In genomic region chr5:149028161-149028560, GRCh38 we compare ENCODE assay signal across 23 cellular contexts.
"Had no signal": no experiment of that assay in that cellular context is flagged by ENCODE, and none has a peak within 500 bp of the region (broad histone marks: within the 10 kb centered on the region; RNA-seq: fewer than 3 reads in every experiment).

No MANE protein-coding gene starts in this region.

- H2AFZ ChIP-seq: hepatocyte had no signal

- H3K27me3 Mint-ChIP-seq: effector memory CD8-positive, alpha-beta T cell had no signal

- H3K79me2 ChIP-seq: hepatocyte had no signal

- H3K4me1 ChIP-seq: foreskin keratinocyte, gastroesophageal sphincter, lower lobe of right lung had no signal

- H3K4me3 ChIP-seq: coronary artery, esophagus muscularis mucosa, gastroesophageal sphincter, heart left ventricle, hepatocyte, lower lobe of right lung, mucosa of descending colon had no signal

- DNase-seq: effector CD8-positive, alpha-beta T cell; effector memory CD8-positive, alpha-beta T cell; endodermal cell; erythroblast; foreskin keratinocyte; heart left ventricle; hypothalamus; immature natural killer cell; islet precursor cell; kidney; kidney glomerular epithelial cell; left colon; left ventricle myocardium superior; lower lobe of right lung; mesenchymal stem cell; mucosa of descending colon had no signal

- ATAC-seq: effector memory CD8-positive, alpha-beta T cell; foreskin keratinocyte; gastroesophageal sphincter; heart left ventricle; left colon; left lobe of liver; left ventricle myocardium superior; lower lobe of right lung; mucosa of descending colon had no signal

- H3K4me2 ChIP-seq: hepatocyte had no signal

- H3K9me3 Mint-ChIP-seq: effector memory CD8-positive, alpha-beta T cell; endodermal cell; immature natural killer cell; mesothelial cell of epicardium had no signal

- H3K4me3 Mint-ChIP-seq: effector memory CD8-positive, alpha-beta T cell; endodermal cell; immature natural killer cell; mesothelial cell of epicardium had no signal

- H3K36me3 Mint-ChIP-seq: immature natural killer cell, mesothelial cell of epicardium had no signal

- H3K27ac ChIP-seq: coronary artery, epithelial cell of prostate, esophagus muscularis mucosa, foreskin keratinocyte, gastroesophageal sphincter, heart left ventricle, hepatocyte, lower lobe of right lung had no signal

- H3K9me3 ChIP-seq: esophagus muscularis mucosa, gastroesophageal sphincter, heart left ventricle, lower lobe of right lung, mucosa of descending colon had no signal

- H3K27ac Mint-ChIP-seq: effector memory CD8-positive, alpha-beta T cell; endodermal cell; mesothelial cell of epicardium had no signal

- H3K27me3 ChIP-seq: esophagus muscularis mucosa, foreskin keratinocyte, gastroesophageal sphincter, heart left ventricle, hepatocyte had no signal

- H3K36me3 ChIP-seq: gastroesophageal sphincter, lower lobe of right lung had no signal
